Comparison of ENCODE assay signal across 8 cellular contexts in the genomic region with DNA sequence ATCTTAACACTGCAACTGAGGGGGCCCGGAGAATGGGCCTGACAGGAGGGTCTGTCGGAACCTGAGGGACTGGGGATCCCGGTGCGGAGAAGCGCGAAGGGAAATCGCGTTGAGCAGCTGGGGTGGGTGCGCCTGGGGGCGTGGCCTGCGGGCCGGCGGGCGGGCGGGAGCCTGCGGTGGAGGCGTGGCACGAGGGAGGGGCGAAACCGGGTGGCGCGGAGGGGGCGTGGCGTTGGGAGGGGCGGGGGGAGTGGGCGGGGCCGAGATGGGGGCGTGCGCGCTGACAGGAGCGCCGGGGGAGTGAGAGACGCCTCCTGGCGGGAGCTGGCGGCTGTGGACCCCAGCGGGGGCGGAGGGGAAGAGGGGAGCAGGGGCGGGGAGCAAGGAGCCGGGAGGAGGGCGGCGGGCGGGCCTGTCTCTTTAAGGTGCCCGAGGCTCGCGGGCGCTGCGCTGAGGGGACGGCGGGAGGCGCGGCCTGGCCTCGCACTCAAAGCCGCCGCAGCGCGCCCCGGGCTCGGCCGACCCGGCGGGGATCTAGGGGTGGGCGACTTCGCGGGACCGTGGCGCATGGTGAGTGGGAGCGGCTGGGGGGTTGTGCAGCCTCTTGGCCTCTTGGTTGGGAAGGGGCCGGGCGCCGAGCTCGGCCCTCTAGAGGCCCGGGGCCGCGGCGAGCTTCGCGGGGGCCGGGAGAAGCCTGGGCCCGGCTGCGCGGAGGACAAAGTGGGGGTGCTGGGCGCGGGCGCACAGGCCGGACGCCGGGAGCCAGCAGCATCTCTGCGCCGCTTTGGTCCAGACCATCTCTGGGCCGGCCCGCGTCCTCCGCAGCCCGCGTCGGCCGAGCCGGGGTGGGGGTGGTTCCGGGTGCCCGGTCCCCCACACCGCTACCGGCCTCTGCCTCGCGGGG. TPM values are rescaled to one million over a fixed set of nuclear protein-coding genes. Genes with fewer than 3 reads are reported as not detected.
DNase-seq lines count a peak whose midpoint lies in the region; ATAC-seq and TF ChIP-seq lines count a peak whose summit lies in the region.

A gene (plus strand): TSS at position 423 of the 904 bp plus-strand sequence. CDS start 2,457 bp downstream, outside the sequence.

- H3K27me3 ChIP-seq in GM06990 (replicated peaks; ENCODE audit: control insufficient read depth, insufficient read depth, low read length) (no peaks in the 10 kb centered on the region), MM.1S (replicated peaks; ENCODE audit: insufficient read depth, low read length) (no peaks in the 10 kb centered on the region)

- peaks cover 38% of the 10 kb centered on the region for H3K79me2 ChIP-seq in MM.1S (ENCODE audit: low read length)

- H4K20me1 ChIP-seq in MM.1S (ENCODE audit: insufficient read depth, low read length) = no peaks in the 10 kb centered on the region

- H3K27ac ChIP-seq in MM.1S (ENCODE audit: low read length) (peak within 1 kb of the TSS; percentile 21; the same call in 1 of the 2 replicates), temporal lobe (ENCODE audit: low read depth, low read length) (peak within 1 kb of the TSS; percentile 38)

- peak; percentile 45 for TF ChIP-seq CTCF in GM06990 (IDR thresholded peaks at IDR 0.05; ENCODE audit: insufficient read depth, low read length, poor library complexity, severe bottlenecking)
- peak; percentile 10 for TF ChIP-seq CTCF in MM.1S (IDR thresholded peaks at IDR 0.05; ENCODE audit: low read length)
- no peak for TF ChIP-seq CTCF in omental fat pad (IDR thresholded peaks at IDR 0.05)

- peak within 1 kb of the TSS; percentile 76 for H3K9ac ChIP-seq in MM.1S (ENCODE audit: low read length)

- DNase-seq in GM06990 (ENCODE audit: extremely low read depth, insufficient read length) (peak; percentile 95), HCEC 1CT (peak; percentile 95), MM.1S (peak; percentile 94), SK-N-DZ (ENCODE audit: low spot score) (peak; percentile 91), glomerular endothelial cell (ENCODE audit: extremely low read depth, low read depth, low spot score) (no peak), omental fat pad (ENCODE audit: low spot score) (peak; percentile 80)
- DNase-seq in activated naive CD4-positive, alpha-beta T cell treated with anti-CD3 and anti-CD28 coated beads, Interleukin-2, amount 50 U/mL, for 16 hours = peak; percentile 91

- H3K4me3 ChIP-seq in GM06990 (replicated peaks; ENCODE audit: low read depth, low read length) = peak within 1 kb of the TSS; percentile 79
- H3K4me3 ChIP-seq in MM.1S (ENCODE audit: low read length) = peak within 1 kb of the TSS; percentile 83

- peaks cover 8% of the 10 kb centered on the region; the same call in 1 of the 2 replicates for H3K4me1 ChIP-seq in MM.1S (ENCODE audit: low read length)

- no peaks in the 10 kb centered on the region for H3K9me2 ChIP-seq in MM.1S (replicated peaks; ENCODE audit: insufficient read depth, low read length)

- peak within 1 kb of the TSS; percentile 80 for H2AFZ ChIP-seq in MM.1S (ENCODE audit: low read length)

- H3K4me2 ChIP-seq in MM.1S (ENCODE audit: low read depth, low read length) = peak within 1 kb of the TSS; percentile 84

- H3K36me3 ChIP-seq in GM06990 (ENCODE audit: control insufficient read depth, insufficient read depth, low read length) = no peaks in the 10 kb centered on the region; the same call in 1 of the 2 replicates
- no peaks in the 10 kb centered on the region for H3K36me3 ChIP-seq in MM.1S (replicated peaks; ENCODE audit: insufficient read depth, low read length)

- no peaks in the 10 kb centered on the region for H3K9me3 ChIP-seq in MM.1S (replicated peaks; ENCODE audit: insufficient read depth, low read length)

- 0 out of 2 replicates have a peak, but pooled peaks cover 4% of the 10 kb centered on the region for H3F3A ChIP-seq in MM.1S (ENCODE audit: insufficient read depth, low read length)

- ATAC-seq in omental fat pad (ENCODE audit: low FRiP score) = peak; percentile 91

RNA-seq across cellular contexts. Expression of the gene that starts here (rescaled TPM):
- 21.5 and 27.3 TPM in 2 replicates for polyA plus RNA-seq in SK-N-DZ (2014; cell fraction: cytosol; rRNA removed)
- 12.4 and 12.6 TPM in 2 replicates for polyA plus RNA-seq in SK-N-DZ (2014; cell fraction: nucleus; rRNA removed)
- total RNA-seq in glomerular endothelial cell = 56.7 and 74.9 TPM in 2 replicates
- 10 to 100 TPM; 21.0 to 30.4 (median 27.4) TPM for total RNA-seq in omental fat pad
- total RNA-seq in temporal lobe = 15.7 TPM

Comparison
In these comparisons a context has a peak if more than half of its experiments do, and no peak if none do; other contexts are left out.
1. CTCF ChIP-seq: peak in GM06990 (single experiment) and MM.1S (single experiment); none in omental fat pad (0 of 3).